ENCODE assay signal across 22 cellular contexts in the genomic region with DNA sequence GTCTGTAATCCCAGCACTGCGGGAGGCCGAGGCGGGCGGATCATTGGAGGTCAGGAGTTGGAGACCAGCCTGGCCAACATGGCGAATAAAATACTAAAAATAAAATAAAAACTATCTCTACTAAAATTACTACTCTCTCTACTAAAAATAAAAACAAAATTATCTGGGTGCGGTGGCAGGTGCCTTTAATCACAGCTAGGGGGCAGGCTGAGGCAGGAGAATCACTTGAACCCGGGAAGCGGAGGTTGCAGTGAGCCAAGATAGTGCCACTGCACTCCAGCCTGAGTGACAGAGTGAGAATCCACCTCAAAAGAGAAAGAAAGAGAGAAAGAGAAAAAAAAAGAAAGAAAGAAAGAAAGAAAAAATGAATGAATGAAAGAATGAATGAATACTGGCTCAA.
DNase-seq lines count a peak whose midpoint lies in the region; ATAC-seq, FAIRE-seq and TF ChIP-seq lines count a peak whose summit lies in the region.
"Had no signal": no experiment of that assay in that cellular context is flagged by ENCODE, and none has a peak within 500 bp of the region (broad histone marks: within the 10 kb centered on the region; RNA-seq: fewer than 3 reads in every experiment).

No MANE protein-coding gene starts in this region.

- peaks cover 4% of the 10 kb centered on the region for H3K9me3 Mint-ChIP-seq in activated T-helper 17 cell treated with anti-CD3 and anti-CD28 coated beads, Interleukin-2, amount 50 U/mL, for 72 hours
- H3K9me3 Mint-ChIP-seq: IgD-negative memory B cell had no signal

- H4K20me1 ChIP-seq in KMS-11 (ENCODE audit: insufficient read depth) = no peaks in the 10 kb centered on the region
- H4K20me1 ChIP-seq in HepG2 (ENCODE audit: insufficient read depth, low read length) = no peaks in the 10 kb centered on the region

- peaks cover 75% of the 10 kb centered on the region for H3K36me3 Mint-ChIP-seq in activated T-helper 17 cell treated with anti-CD3 and anti-CD28 coated beads, Interleukin-2, amount 50 U/mL, for 72 hours (ENCODE audit: low read depth)

- TF ChIP-seq CTCF in C4-2B (conservative IDR thresholded peaks at IDR 0.05) = peak; percentile 65
- TF ChIP-seq CTCF in KMS-11 (conservative IDR thresholded peaks at IDR 0.05; ENCODE audit: low read depth, low read length) = peak; percentile 60
- no peak for TF ChIP-seq CTCF in HepG2 (CRISPR knock-in tag; IDR thresholded peaks at IDR 0.05)

- no peak for ATAC-seq in activated T-helper 17 cell treated with anti-CD3 and anti-CD28 coated beads, Interleukin-2, amount 50 U/mL, for 72 hours (replicated peaks)
- ATAC-seq in HepG2 (no peak), GM21717 (IDR thresholded peaks at IDR 0.05; ENCODE audit: unreplicated experiment) (no peak), GM19455 (IDR thresholded peaks at IDR 0.05; ENCODE audit: unreplicated experiment) (no peak)
- ATAC-seq: esophagus mucosa had no signal

- peaks cover 15% of the 10 kb centered on the region for H3K4me1 Mint-ChIP-seq in activated T-helper 17 cell treated with anti-CD3 and anti-CD28 coated beads, Interleukin-2, amount 50 U/mL, for 72 hours

- no peak overlapping the region for H3K4me2 ChIP-seq in KMS-11
- H3K4me2 ChIP-seq in HepG2 (ENCODE audit: low read depth, low read length) = no peak overlapping the region

- no peaks in the 10 kb centered on the region; the same call in 1 of the 2 replicates for H3K79me2 ChIP-seq in KMS-11 (ENCODE audit: insufficient read depth, low read depth)
- H3K79me2 ChIP-seq in HepG2 (ENCODE audit: insufficient read depth, low read length) = no peaks in the 10 kb centered on the region

- TF ChIP-seq POLR2A in HepG2 (IDR thresholded peaks at IDR 0.05; ENCODE audit: insufficient read depth in 1 of 2, low read depth in 2 of 2, low read length in 2 of 2) = no peak

- intact Hi-C loops in HepG2 (cut with micrococcal nuclease; ENCODE audit: unreplicated experiment) = no loop called here

- H3K27ac ChIP-seq in C4-2B (no peak overlapping the region), KMS-11 (no peak overlapping the region), HepG2 (ENCODE audit: extremely low read length, insufficient read depth, low read length) (no peak overlapping the region)
- H3K27ac ChIP-seq: cardiac muscle cell, Peyer's patch, VCaP had no signal

- POLR2A ChIA-PET in HepG2 (lab: Yijun Ruan, JAX) = no interaction called here

- H3K9ac ChIP-seq in KMS-11 (no peak overlapping the region), HepG2 (ENCODE audit: insufficient read depth, low read depth, low read length) (no peak overlapping the region)

- no peak overlapping the region for H3K4me3 Mint-ChIP-seq in activated T-helper 17 cell treated with anti-CD3 and anti-CD28 coated beads, Interleukin-2, amount 50 U/mL, for 72 hours
- H3K4me3 Mint-ChIP-seq: IgD-negative memory B cell, naive B cell had no signal

- no peak overlapping the region for H3K4me3 ChIP-seq in KMS-11 (IDR thresholded peaks at IDR 0.05; ENCODE audit: insufficient read depth, low read depth, low read length)
- H3K4me3 ChIP-seq in HepG2 (replicated peaks in 1 of 3; ENCODE audit: insufficient read depth in 1 of 3, low read depth in 2 of 3, low read length in 3 of 3) = no peak overlapping the region
- H3K4me3 ChIP-seq: cardiac muscle cell, Peyer's patch had no signal

- H3K4me1 ChIP-seq in KMS-11 (ENCODE audit: low read depth, poor library complexity, severe bottlenecking) = peaks cover 16% of the 10 kb centered on the region
- peaks cover 60% of the 10 kb centered on the region for H3K4me1 ChIP-seq in HepG2 (ENCODE audit: insufficient read depth, low read length)
- H3K4me1 ChIP-seq: Peyer's patch had no signal

- TF ChIP-seq RAD21 in HepG2 (CRISPR knock-in tag; IDR thresholded peaks at IDR 0.05) = no peak

- FAIRE-seq in HepG2 (lab: Jason Lieb, UNC) = no peak

- no peaks in the 10 kb centered on the region for H3K27me3 Mint-ChIP-seq in activated T-helper 17 cell treated with anti-CD3 and anti-CD28 coated beads, Interleukin-2, amount 50 U/mL, for 72 hours
- H3K27me3 Mint-ChIP-seq: IgD-negative memory B cell, naive B cell had no signal

- in situ Hi-C loops in HepG2 (cut with HindIII; ENCODE audit: extremely low pct_ligation_motif_present, low pct_unique_long_range_greater_than_20kb) = no loop called here

- H3K36me3 ChIP-seq in KMS-11 (ENCODE audit: insufficient read depth) (peaks cover 4% of the 10 kb centered on the region; the same call in 1 of the 2 replicates), HepG2 (replicated peaks in 1 of 2; ENCODE audit: control insufficient read depth in 1 of 2, insufficient read depth in 2 of 2, low read length in 2 of 2) (no peaks in the 10 kb centered on the region)
- H3K36me3 ChIP-seq: cardiac muscle cell, Peyer's patch had no signal

- CTCF ChIA-PET in HepG2 (lab: Yijun Ruan, JAX; ENCODE audit: low intra/inter-chr PET ratio, low total read pairs) = no interaction called here

- BruUV-seq in HepG2 (replicated peaks; lab: Mats Ljungman, UMichigan) = no TSS peak

- no peaks in the 10 kb centered on the region for H3K9me3 ChIP-seq in HepG2 (ENCODE audit: low read length)
- H3K9me3 ChIP-seq: Peyer's patch had no signal

- no peak for DNase-seq in HepG2 (ENCODE audit: low spot score)
- DNase-seq in activated CD4-positive, alpha-beta T cell treated with anti-CD3 and anti-CD28 coated beads for 1 hour = no peak
- no peak for DNase-seq in anterior cingulate cortex (lab: John Stamatoyannopoulos, UW)
- DNase-seq: activated CD4-positive, alpha-beta T cell treated with anti-CD3 and anti-CD28 coated beads, Interleukin-2, amount 50 U/mL, for 48 hours; GF-D8; kidney glomerular epithelial cell; MV-4-11; naive B cell; NCI-H187 treated with DMSO at 0.1 percent for 48 hours; NCI-H345; Peyer's patch; retina; stimulated activated CD8-positive, alpha-beta memory T cell treated with anti-CD3 and anti-CD28 coated beads, Interleukin-4, amount 100 ng/mL, for 48 hours had no signal

- no peaks in the 10 kb centered on the region for H3K27me3 ChIP-seq in KMS-11 (ENCODE audit: insufficient read depth, low read depth)
- H3K27me3 ChIP-seq in HepG2 (ENCODE audit: control insufficient read depth in 1 of 2, insufficient read depth in 2 of 2, low read length in 2 of 2) = no peaks in the 10 kb centered on the region
- H3K27me3 ChIP-seq: cardiac muscle cell, Peyer's patch had no signal

- 86% methylated on average over 8 of the region's 8 CpGs for WGBS in HepG2 (ENCODE audit: low lambda C conversion rate)

- H3K27ac Mint-ChIP-seq in activated T-helper 17 cell treated with anti-CD3 and anti-CD28 coated beads, Interleukin-2, amount 50 U/mL, for 72 hours = peak overlapping the region; percentile 13

- H2AFZ ChIP-seq in KMS-11 (ENCODE audit: low read depth) (no peak overlapping the region), HepG2 (ENCODE audit: low read length) (no peak overlapping the region)

- TF ChIP-seq EP300 in HepG2 (IDR thresholded peaks at IDR 0.05; ENCODE audit: low read depth in 2 of 2, low read length in 2 of 2) = no peak
- TF ChIP-seq EP300 in HepG2 (CRISPR knock-in tag; IDR thresholded peaks at IDR 0.05; ENCODE audit: borderline replicate concordance) = no peak

TF ChIP-seq in HepG2, 621 proteins besides CTCF, POLR2A, EP300 and RAD21:
- TF ChIP-seq KLF12 (CRISPR knock-in tag; IDR thresholded peaks at IDR 0.05; ENCODE audit: borderline replicate concordance) (no peak), STAG1 (CRISPR knock-in tag; IDR thresholded peaks at IDR 0.05) (0 out of 2 replicates have a peak, but pooled peaks have one; percentile 11), ZNF567 (CRISPR knock-in tag; IDR thresholded peaks at IDR 0.05; ENCODE audit: borderline replicate concordance) (no peak)
